ENCODE assay signal across 22 cellular contexts in the genomic region with DNA sequence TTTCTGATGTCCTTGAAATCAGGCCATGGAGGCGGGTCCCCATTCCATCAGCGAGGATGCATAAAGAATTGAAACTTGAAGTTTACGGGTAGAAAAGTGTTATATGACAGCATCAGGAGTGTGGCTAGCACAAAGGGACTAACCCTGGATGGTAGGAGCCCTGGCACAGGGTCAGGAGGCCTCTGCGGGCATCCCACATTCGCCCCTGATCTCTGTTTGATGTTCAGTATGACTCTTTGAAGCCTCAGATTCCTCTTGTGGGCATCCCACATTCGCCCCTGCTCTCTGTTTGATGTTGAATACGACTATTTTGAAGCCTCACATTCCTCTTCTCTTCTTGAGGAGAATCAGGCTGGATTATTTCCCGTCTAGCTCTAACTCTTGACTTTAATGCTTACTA.
"Had no signal": no experiment of that assay in that cellular context is flagged by ENCODE, and none has a peak within 500 bp of the region (broad histone marks: within the 10 kb centered on the region; RNA-seq: fewer than 3 reads in every experiment).

No MANE protein-coding gene starts in this region.

- H3K9me3 Mint-ChIP-seq: IgD-negative memory B cell had no signal

- H3K9me3 ChIP-seq: SK-N-SH had no signal

- H3K36me3 Mint-ChIP-seq: IgD-negative memory B cell had no signal

- ATAC-seq: K562 had no signal

- H3K27ac ChIP-seq: HL-60, KMS-11 had no signal

- DNase-seq: Kasumi-1, MM.1S, NCI-H1092 treated with DMSO at 0.1 percent for 48 hours, NCI-H1436, NCI-H187, NCI-H2029, NCI-H2081 treated with DMSO at 0.1 percent for 48 hours, NCI-H2171, NCI-H226, NCI-H446, NCI-H510A, NCI-H524 treated with DMSO at 0.1 percent for 48 hours, NCI-H69, NCI-H774, RPMI8226, SHP77, SK-N-SH, SW 1271 had no signal

- H3K4me3 Mint-ChIP-seq: IgD-negative memory B cell had no signal

- H3K4me3 ChIP-seq: K562 had no signal
